ENCODE assay signal across 17 cellular contexts in genomic region chr12:122845041-122845864, GRCh38. TPM values are rescaled to one million over a fixed set of nuclear protein-coding genes. Genes with fewer than 3 reads are reported as not detected.
DNase-seq lines count a peak whose midpoint lies in the region; ATAC-seq and TF ChIP-seq lines count a peak whose summit lies in the region.
"Had no signal": no experiment of that assay in that cellular context is flagged by ENCODE, and none has a peak within 500 bp of the region (broad histone marks: within the 10 kb centered on the region; RNA-seq: fewer than 3 reads in every experiment).

No MANE protein-coding gene starts in this region.

- no peaks in the 10 kb centered on the region for H3K27me3 ChIP-seq in iPS-15b (ENCODE audit: control insufficient read depth, insufficient read depth, low read length)
- no peaks in the 10 kb centered on the region for H3K27me3 ChIP-seq in CD8-positive, alpha-beta T cell (ENCODE audit: insufficient read depth, low read length)
- H3K27me3 ChIP-seq: BE2C had no signal

- ATAC-seq in WTC11 (peak; percentile 23; the same call in 1 of the 2 replicates), GM18505 (IDR thresholded peaks at IDR 0.05; ENCODE audit: unreplicated experiment) (no peak)
- no peak for ATAC-seq in CD8-positive, alpha-beta T cell
- ATAC-seq in natural killer cell treated with Interleukin-12 subunit alpha and Interleukin-12 subunit beta and Interleukin-15 and Interleukin-18, amount 100 ng/mL, for 72 hours: no peak

- CTCF ChIA-PET in WTC11 (lab: Charles Lee): interaction anchor here (0.7 to 4.2 kb wide), 6 partner anchors 10 to 58 kb away, joined by 3 to 19 read pairs (median 4); partner anchors contain the start of gene HIP1R
- CTCF ChIA-PET in CD8-positive, alpha-beta T cell (lab: Charles Lee): interaction anchor here (0.7 to 1.9 kb wide), 4 partner anchors 16 to 106 kb away, joined by 3 to 7 read pairs (median 5); no protein-coding TSS in a partner anchor

- POLR2A ChIA-PET in WTC11 (lab: Charles Lee): no interaction called here
- POLR2A ChIA-PET in CD8-positive, alpha-beta T cell (lab: Charles Lee): interaction anchor here (0.9 kb wide), 1 partner anchor 9 kb away, joined by 5 read pairs; the partner anchor contains the start of gene HIP1R

- peak overlapping the region; percentile 2 for H3K9ac ChIP-seq in iPS-15b (ENCODE audit: low read depth, low read length)

- no peaks in the 10 kb centered on the region for H3K9me3 ChIP-seq in iPS-15b (ENCODE audit: control insufficient read depth, insufficient read depth, low read length)
- no peaks in the 10 kb centered on the region for H3K9me3 ChIP-seq in CD8-positive, alpha-beta T cell (ENCODE audit: low read length)
- H3K9me3 ChIP-seq: BE2C had no signal

- H3K4me1 ChIP-seq in iPS-15b (ENCODE audit: control insufficient read depth, insufficient read depth, low read length): peaks cover 3% of the 10 kb centered on the region
- no peaks in the 10 kb centered on the region for H3K4me1 ChIP-seq in CD8-positive, alpha-beta T cell (ENCODE audit: insufficient read depth, low read length)
- H3K4me1 ChIP-seq: BE2C had no signal

- intact Hi-C loops in posterior vena cava (cut with DNase I): no loop called here
- intact Hi-C loops in CD8-positive, alpha-beta T cell (cut with DNase I, micrococcal nuclease): no loop called here

- H3K36me3 Mint-ChIP-seq in WTC11: no peaks in the 10 kb centered on the region
- peaks cover 25% of the 10 kb centered on the region for H3K36me3 Mint-ChIP-seq in CD8-positive, alpha-beta T cell
- H3K36me3 Mint-ChIP-seq in natural killer cell treated with Interleukin-12 subunit alpha and Interleukin-12 subunit beta and Interleukin-15 and Interleukin-18, amount 100 ng/mL, for 72 hours: no peaks in the 10 kb centered on the region

- TF ChIP-seq POLR2A in GM18505 (IDR thresholded peaks at IDR 0.05; ENCODE audit: borderline replicate concordance, extremely low read depth, insufficient read depth, insufficient read length): no peak

- H3K27ac ChIP-seq in CD8-positive, alpha-beta T cell (ENCODE audit: low read depth, low read length): no peak overlapping the region
- H3K27ac ChIP-seq: PC-9 had no signal

- peaks cover 5% of the 10 kb centered on the region for H3K36me3 ChIP-seq in iPS-15b (ENCODE audit: control insufficient read depth, insufficient read depth, low read length)
- H3K36me3 ChIP-seq in CD8-positive, alpha-beta T cell (ENCODE audit: insufficient read depth, low read length): peaks cover 12% of the 10 kb centered on the region
- H3K36me3 ChIP-seq: BE2C had no signal

- H3K4me1 Mint-ChIP-seq in WTC11: peaks cover 22% of the 10 kb centered on the region
- peaks cover 15% of the 10 kb centered on the region for H3K4me1 Mint-ChIP-seq in CD8-positive, alpha-beta T cell (ENCODE audit: low read depth)
- peaks cover 9 to 13% of the 10 kb centered on the region in 2 donors for H3K4me1 Mint-ChIP-seq in natural killer cell treated with Interleukin-12 subunit alpha and Interleukin-12 subunit beta and Interleukin-15 and Interleukin-18, amount 100 ng/mL, for 72 hours (ENCODE audit: low read depth in 2 of 2)

- no peaks in the 10 kb centered on the region; the same call in 1 of the 2 replicates for H3K27me3 Mint-ChIP-seq in WTC11 (ENCODE audit: low read depth)
- no peaks in the 10 kb centered on the region for H3K27me3 Mint-ChIP-seq in CD8-positive, alpha-beta T cell (ENCODE audit: low read depth)
- no peaks in the 10 kb centered on the region for H3K27me3 Mint-ChIP-seq in natural killer cell treated with Interleukin-12 subunit alpha and Interleukin-12 subunit beta and Interleukin-15 and Interleukin-18, amount 100 ng/mL, for 72 hours

- no peak overlapping the region for H3K4me3 ChIP-seq in iPS-15b (ENCODE audit: low read depth, low read length)
- H3K4me3 ChIP-seq in CD8-positive, alpha-beta T cell (ENCODE audit: low read depth, low read length): no peak overlapping the region
- H3K4me3 ChIP-seq: PC-9, smooth muscle cell had no signal

- peak; percentile 41 for DNase-seq in COLO668 (lab: John Stamatoyannopoulos, UW; ENCODE audit: unreplicated experiment)
- DNase-seq in WTC11 (ENCODE audit: low spot score): no peak
- DNase-seq in posterior vena cava (ENCODE audit: low spot score): peak; percentile 46
- DNase-seq in CD8-positive, alpha-beta T cell: no peak
- no peak for DNase-seq in SKM-1 treated with dmso at 0.1 percent for 144 hours (lab: John Stamatoyannopoulos, UW; ENCODE audit: unreplicated experiment)
- no peak for DNase-seq in natural killer cell treated with Interleukin-12 subunit alpha and Interleukin-12 subunit beta and Interleukin-15 and Interleukin-18, amount 100 ng/mL, for 72 hours (ENCODE audit: low spot score)
- DNase-seq: activated CD4-positive, CD25-positive, alpha-beta regulatory T cell treated with anti-CD3 and anti-CD28 coated beads, Interleukin-2, amount 50 U/mL, for 72 hours; activated naive CD4-positive, alpha-beta T cell treated with anti-CD3 and anti-CD28 coated beads, Interleukin-2, amount 50 U/mL, for 16 hours; BE2C; cerebellar nuclear complex; KBM-7; PC-9 had no signal

- H3K4me3 Mint-ChIP-seq in WTC11: no peak overlapping the region
- H3K4me3 Mint-ChIP-seq in CD8-positive, alpha-beta T cell: no peak overlapping the region
- H3K4me3 Mint-ChIP-seq in natural killer cell treated with Interleukin-12 subunit alpha and Interleukin-12 subunit beta and Interleukin-15 and Interleukin-18, amount 100 ng/mL, for 72 hours: no peak overlapping the region
- H3K4me3 Mint-ChIP-seq: neural crest cell; T-helper 1 cell treated with Interleukin-12 subunit alpha and Interleukin-12 subunit beta and Interleukin-4 antibody, amounts not matched to agents 30 μg/mL and 1 μg/mL, for 36 hours had no signal

- TF ChIP-seq CTCF in WTC11 (IDR thresholded peaks at IDR 0.05): no peak
- no peak for TF ChIP-seq CTCF in CD8-positive, alpha-beta T cell (IDR thresholded peaks at IDR 0.05)

- H3K9me3 Mint-ChIP-seq in WTC11: no peaks in the 10 kb centered on the region
- H3K9me3 Mint-ChIP-seq in CD8-positive, alpha-beta T cell: no peaks in the 10 kb centered on the region
- H3K9me3 Mint-ChIP-seq in natural killer cell treated with Interleukin-12 subunit alpha and Interleukin-12 subunit beta and Interleukin-15 and Interleukin-18, amount 100 ng/mL, for 72 hours: no peaks in the 10 kb centered on the region
- H3K9me3 Mint-ChIP-seq: neural crest cell; T-helper 1 cell treated with Interleukin-12 subunit alpha and Interleukin-12 subunit beta and Interleukin-4 antibody, amounts not matched to agents 30 μg/mL and 1 μg/mL, for 36 hours had no signal

- no peak overlapping the region for H3K27ac Mint-ChIP-seq in WTC11
- no peak overlapping the region for H3K27ac Mint-ChIP-seq in CD8-positive, alpha-beta T cell
- no peak overlapping the region for H3K27ac Mint-ChIP-seq in natural killer cell treated with Interleukin-12 subunit alpha and Interleukin-12 subunit beta and Interleukin-15 and Interleukin-18, amount 100 ng/mL, for 72 hours
- H3K27ac Mint-ChIP-seq: T-helper 1 cell treated with Interleukin-12 subunit alpha and Interleukin-12 subunit beta and Interleukin-4 antibody, amounts not matched to agents 30 μg/mL and 1 μg/mL, for 36 hours had no signal

TF ChIP-seq in WTC11, 78 proteins besides CTCF, POLR2A, EP300 and RAD21 (continues in another document):
- TF ChIP-seq ZNF671 (CRISPR knock-in tag; IDR thresholded peaks at IDR 0.05): no peak
- TF ChIP-seq ZNF219 (CRISPR knock-in tag; IDR thresholded peaks at IDR 0.05; ENCODE audit: borderline replicate concordance): no peak
- no peak for TF ChIP-seq CDX4 (CRISPR knock-in tag; IDR thresholded peaks at IDR 0.05; ENCODE audit: borderline replicate concordance)
- no peak for TF ChIP-seq E2F1 (CRISPR knock-in tag; IDR thresholded peaks at IDR 0.05)
- TF ChIP-seq IRF1 (CRISPR knock-in tag; IDR thresholded peaks at IDR 0.05): no peak
- TF ChIP-seq ZBTB43 (CRISPR knock-in tag; IDR thresholded peaks at IDR 0.05): no peak

RNA-seq across cellular contexts. Expression of gene HIP1R, which starts 10.0 kb away (rescaled TPM):
- total RNA-seq in WTC11 (2021) (22.8 to 45.2 TPM (median 26.8 TPM) in 3 replicates), posterior vena cava (10 to 100 TPM; 12.8 to 19.3 TPM)
- total RNA-seq in CD8-positive, alpha-beta T cell: 100 to 1,000 TPM; 258 to 277 TPM
- total RNA-seq in natural killer cell treated with Interleukin-12 subunit alpha and Interleukin-12 subunit beta and Interleukin-15 and Interleukin-18, amount 100 ng/mL, for 72 hours: 10 to 100 TPM; 14.8 to 48.9 TPM

RNA-seq across cellular contexts. Expression of gene VPS37B, which starts 50.7 kb away (rescaled TPM):
- 10.4 to 18.1 TPM (median 11.4 TPM) in 3 replicates for total RNA-seq in WTC11 (2021)
- total RNA-seq in posterior vena cava: 10 to 100 TPM; 18.3 to 22.3 TPM
- 100 to 1,000 TPM; 145 to 148 TPM for total RNA-seq in CD8-positive, alpha-beta T cell
- 10 to 100 TPM; 42.6 to 46.9 TPM for total RNA-seq in natural killer cell treated with Interleukin-12 subunit alpha and Interleukin-12 subunit beta and Interleukin-15 and Interleukin-18, amount 100 ng/mL, for 72 hours

Comparison
In these comparisons a context has a peak if more than half of its experiments do, and no peak if none do; other contexts are left out.
1. DNase-seq: peak in COLO668 (single experiment) and posterior vena cava (single experiment); none in WTC11 (single experiment), CD8-positive, alpha-beta T cell (0 of 7), SKM-1 treated with dmso at 0.1 percent for 144 hours (single experiment) and natural killer cell treated with Interleukin-12 subunit alpha and Interleukin-12 subunit beta and Interleukin-15 and Interleukin-18, amount 100 ng/mL, for 72 hours (single experiment).